ENCODE assay signal across 30 cellular contexts in genomic region chrX:43386872-43387271, GRCh38.
A peak's percentile ranks its signal among the peaks of the same experiment; 100 is the strongest.
DNase-seq lines count a peak whose midpoint lies in the region; ATAC-seq, FAIRE-seq and TF ChIP-seq lines count a peak whose summit lies in the region.
"Had no signal": no experiment of that assay in that cellular context is flagged by ENCODE, and none has a peak within 500 bp of the region (broad histone marks: within the 10 kb centered on the region; RNA-seq: fewer than 3 reads in every experiment).

No MANE protein-coding gene starts in this region.

- H3K27ac ChIP-seq in breast epithelium (no peak overlapping the region), endodermal cell (ENCODE audit: low read depth, low read length) (no peak overlapping the region)
- H3K27ac ChIP-seq: GM23248, SJSA1 had no signal

- H3K27me3 Mint-ChIP-seq in activated CD4-positive, alpha-beta T cell treated with anti-CD3 and anti-CD28 coated beads for 36 hours, result no peaks in the 10 kb centered on the region
- H3K27me3 Mint-ChIP-seq in MCF 10A (ENCODE audit: insufficient read depth, unreplicated experiment), result peaks cover 40% of the 10 kb centered on the region
- no peaks in the 10 kb centered on the region for H3K27me3 Mint-ChIP-seq in stimulated activated naive CD8-positive, alpha-beta T cell treated with anti-CD3 and anti-CD28 coated beads, Interleukin-15, amount 100 ng/mL, for 72 hours
- H3K27me3 Mint-ChIP-seq in endodermal cell (ENCODE audit: insufficient read depth), result peaks cover 3% of the 10 kb centered on the region

- no TSS peak for BruUV-seq in MCF 10A (replicated peaks; lab: Mats Ljungman, UMichigan)

- ATAC-seq in activated CD4-positive, alpha-beta T cell treated with anti-CD3 and anti-CD28 coated beads for 36 hours, result peak; percentile 51
- peak; percentile 84 for ATAC-seq in stimulated activated naive CD8-positive, alpha-beta T cell treated with anti-CD3 and anti-CD28 coated beads, Interleukin-15, amount 100 ng/mL, for 72 hours
- no peak for ATAC-seq in esophagus mucosa
- ATAC-seq: K562 had no signal

- CTCF ChIA-PET in activated CD4-positive, alpha-beta T cell treated with anti-CD3 and anti-CD28 coated beads for 36 hours (lab: Charles Lee), result no interaction called here
- CTCF ChIA-PET in MCF 10A (lab: Yijun Ruan, JAX), result no interaction called here

- intact Hi-C loops in activated CD4-positive, alpha-beta T cell treated with anti-CD3 and anti-CD28 coated beads for 36 hours (cut with DNase I, micrococcal nuclease), result no loop called here
- intact Hi-C loops in MCF 10A (cut with micrococcal nuclease) (no loop called here), breast epithelium (cut with DNase I; ENCODE audit: low total_unique reads) (no loop called here)

- H3K4me3 ChIP-seq in breast epithelium, result no peak overlapping the region
- H3K4me3 ChIP-seq in bronchial epithelial cell (ENCODE audit: low read depth, low read length), result no peak overlapping the region
- H3K4me3 ChIP-seq in endodermal cell (ENCODE audit: low read length), result no peak overlapping the region
- H3K4me3 ChIP-seq: GM23248, K562, SJSA1 had no signal

- H3K27ac Mint-ChIP-seq in activated CD4-positive, alpha-beta T cell treated with anti-CD3 and anti-CD28 coated beads for 36 hours, result no peak overlapping the region
- H3K27ac Mint-ChIP-seq in MCF 10A (ENCODE audit: low read depth, unreplicated experiment) (no peak overlapping the region), endodermal cell (no peak overlapping the region)
- no peak overlapping the region for H3K27ac Mint-ChIP-seq in stimulated activated naive CD8-positive, alpha-beta T cell treated with anti-CD3 and anti-CD28 coated beads, Interleukin-15, amount 100 ng/mL, for 72 hours
- H3K27ac Mint-ChIP-seq: CD14-positive monocyte; CD8-positive, alpha-beta memory T cell had no signal

- H3K4me1 ChIP-seq in breast epithelium, result no peaks in the 10 kb centered on the region
- H3K4me1 ChIP-seq in endodermal cell (ENCODE audit: control insufficient read depth, insufficient read depth, low read length), result no peaks in the 10 kb centered on the region
- H3K4me1 ChIP-seq: BE2C, SJSA1 had no signal

- DNase-seq in activated CD4-positive, alpha-beta T cell treated with anti-CD3 and anti-CD28 coated beads for 36 hours, result peak; percentile 9
- no peak for DNase-seq in activated CD4-positive, alpha-beta T cell treated with anti-CD3 and anti-CD28 coated beads, Interleukin-2, amount 50 U/mL, for 48 hours
- DNase-seq in MCF 10A (ENCODE audit: unreplicated experiment) (peak; percentile 34), breast epithelium (ENCODE audit: low spot score in 2 of 2) (no peak), bronchial epithelial cell (ENCODE audit: low read depth) (peak; percentile 4), endodermal cell (no peak)
- peak; percentile 1 to 11 for DNase-seq in stimulated activated naive CD8-positive, alpha-beta T cell treated with anti-CD3 and anti-CD28 coated beads, Interleukin-15, amount 100 ng/mL, for 72 hours
- DNase-seq: 8988T; ACHN; BE2C; Calu3; CD8-positive, alpha-beta memory T cell; DMS153; GM23248; H7; Kasumi-1; MV-4-11; NCI-H1105 treated with DMSO at 0.1 percent for 48 hours; NCI-H2029; NCI-H446; NCI-H524 treated with DMSO at 0.1 percent for 48 hours; NCI-H774; Right ventricle myocardium superior; RPMI8226 had no signal

- POLR2A ChIA-PET in activated CD4-positive, alpha-beta T cell treated with anti-CD3 and anti-CD28 coated beads for 36 hours (lab: Charles Lee), result no interaction called here
- POLR2A ChIA-PET in MCF 10A (lab: Yijun Ruan, JAX), result no interaction called here

- no peaks in the 10 kb centered on the region for H3K36me3 Mint-ChIP-seq in activated CD4-positive, alpha-beta T cell treated with anti-CD3 and anti-CD28 coated beads for 36 hours (ENCODE audit: low read depth)
- H3K36me3 Mint-ChIP-seq in MCF 10A (ENCODE audit: insufficient read depth, unreplicated experiment), result no peaks in the 10 kb centered on the region
- H3K36me3 Mint-ChIP-seq in endodermal cell (ENCODE audit: low read depth), result peaks cover 6% of the 10 kb centered on the region
- H3K36me3 Mint-ChIP-seq: CD14-positive monocyte had no signal

- no peaks in the 10 kb centered on the region for H3K9me3 Mint-ChIP-seq in activated CD4-positive, alpha-beta T cell treated with anti-CD3 and anti-CD28 coated beads for 36 hours (ENCODE audit: low read depth)
- H3K9me3 Mint-ChIP-seq in MCF 10A (ENCODE audit: unreplicated experiment) (no peaks in the 10 kb centered on the region), endodermal cell (peaks cover 42% of the 10 kb centered on the region)
- H3K9me3 Mint-ChIP-seq in stimulated activated naive CD8-positive, alpha-beta T cell treated with anti-CD3 and anti-CD28 coated beads, Interleukin-15, amount 100 ng/mL, for 72 hours, result peaks cover 0 to 7% of the 10 kb centered on the region in 2 donors

- WGBS in endodermal cell (ENCODE audit: insufficient coverage in 1 of 2, insufficient read length in 1 of 2), 2 experiments, result 75% methylated on average over 1 of the region's 1 CpG; no CpG with 5 or more reads in 1 of the 2 experiments

- H3K27me3 ChIP-seq in breast epithelium (no peaks in the 10 kb centered on the region), bronchial epithelial cell (ENCODE audit: control insufficient read depth, insufficient read depth, low read length) (no peaks in the 10 kb centered on the region), endodermal cell (ENCODE audit: control insufficient read depth, insufficient read depth, low read length, poor library complexity, severe bottlenecking) (no peaks in the 10 kb centered on the region)
- H3K27me3 ChIP-seq: BE2C, SJSA1 had no signal

- no peak overlapping the region for H3K4me3 Mint-ChIP-seq in activated CD4-positive, alpha-beta T cell treated with anti-CD3 and anti-CD28 coated beads for 36 hours
- no peak overlapping the region for H3K4me3 Mint-ChIP-seq in MCF 10A (ENCODE audit: unreplicated experiment)
- H3K4me3 Mint-ChIP-seq in stimulated activated naive CD8-positive, alpha-beta T cell treated with anti-CD3 and anti-CD28 coated beads, Interleukin-15, amount 100 ng/mL, for 72 hours, result no peak overlapping the region
- no peak overlapping the region for H3K4me3 Mint-ChIP-seq in endodermal cell
- H3K4me3 Mint-ChIP-seq: CD14-positive monocyte; CD8-positive, alpha-beta memory T cell had no signal

- H3K36me3 ChIP-seq in breast epithelium, result no peaks in the 10 kb centered on the region
- no peaks in the 10 kb centered on the region for H3K36me3 ChIP-seq in bronchial epithelial cell (ENCODE audit: control insufficient read depth, insufficient read depth, low read length)
- no peaks in the 10 kb centered on the region for H3K36me3 ChIP-seq in endodermal cell (ENCODE audit: control insufficient read depth, insufficient read depth, low read length)
- H3K36me3 ChIP-seq: BE2C, SJSA1 had no signal

- H3K9me3 ChIP-seq in breast epithelium, result peaks cover 0 to 8% of the 10 kb centered on the region in 2 donors
- H3K9me3 ChIP-seq in endodermal cell (ENCODE audit: control insufficient read depth, low read length), result no peaks in the 10 kb centered on the region
- H3K9me3 ChIP-seq: BE2C, SJSA1 had no signal

- H3K9ac ChIP-seq in endodermal cell (ENCODE audit: extremely low read depth, low read length, poor library complexity, severe bottlenecking), result no peak overlapping the region
- H3K9ac ChIP-seq: GM23248 had no signal

- FAIRE-seq in bronchial epithelial cell (lab: Jason Lieb, UNC), result no peak
- FAIRE-seq: GM18507, HTR-8/SVneo, K562 had no signal

- peaks cover 2% of the 10 kb centered on the region for H3K4me1 Mint-ChIP-seq in activated CD4-positive, alpha-beta T cell treated with anti-CD3 and anti-CD28 coated beads for 36 hours
- peaks cover 6% of the 10 kb centered on the region for H3K4me1 Mint-ChIP-seq in MCF 10A (ENCODE audit: insufficient read depth, unreplicated experiment)
- H3K4me1 Mint-ChIP-seq in stimulated activated naive CD8-positive, alpha-beta T cell treated with anti-CD3 and anti-CD28 coated beads, Interleukin-15, amount 100 ng/mL, for 72 hours, result no peaks in the 10 kb centered on the region
- H3K4me1 Mint-ChIP-seq in endodermal cell, result peaks cover 33% of the 10 kb centered on the region
- H3K4me1 Mint-ChIP-seq: CD14-positive monocyte; CD8-positive, alpha-beta memory T cell had no signal

- TF ChIP-seq POLR2A in breast epithelium (IDR thresholded peaks at IDR 0.05), result no peak

- TF ChIP-seq CTCF in MCF 10A (IDR thresholded peaks at IDR 0.05; ENCODE audit: unreplicated experiment), result no peak
- no peak for TF ChIP-seq CTCF in breast epithelium (IDR thresholded peaks at IDR 0.05)
- no peak for TF ChIP-seq CTCF in bronchial epithelial cell (IDR thresholded peaks at IDR 0.05; ENCODE audit: insufficient read depth, low read length, severe bottlenecking)
- no peak for TF ChIP-seq CTCF in endodermal cell (conservative IDR thresholded peaks at IDR 0.05)

Comparison
In these comparisons a context has a peak if more than half of its experiments do, and no peak if none do; other contexts are left out.
1. DNase-seq: peak in activated CD4-positive, alpha-beta T cell treated with anti-CD3 and anti-CD28 coated beads for 36 hours (single experiment), MCF 10A (single experiment), bronchial epithelial cell (single experiment) and stimulated activated naive CD8-positive, alpha-beta T cell treated with anti-CD3 and anti-CD28 coated beads, Interleukin-15, amount 100 ng/mL, for 72 hours (2 of 2); none in activated CD4-positive, alpha-beta T cell treated with anti-CD3 and anti-CD28 coated beads, Interleukin-2, amount 50 U/mL, for 48 hours (0 of 2), breast epithelium (0 of 2) and endodermal cell (single experiment).